In genomic region chr16:66918803-66919568, GRCh38 we compare ENCODE assay signal across 1 cellular context.
TF ChIP-seq lines count a peak whose summit lies in the region.

CDH16 (minus strand) TSS chr16:66918885; CDS start chr16:66918065, 820 bp downstream.

TF ChIP-seq in HepG2, 621 proteins besides CTCF, POLR2A, EP300 and RAD21 (continued from another document and continues in another):
- TF ChIP-seq ZNF318 (CRISPR knock-in tag; IDR thresholded peaks at IDR 0.05), result no peak
- no peak for TF ChIP-seq ZNF639 (CRISPR knock-in tag; conservative IDR thresholded peaks at IDR 0.05)
- no peak for TF ChIP-seq RBFOX2 (IDR thresholded peaks at IDR 0.05; ENCODE audit: low read depth, low read length)
- TF ChIP-seq ATF4 (CRISPR knock-in tag; IDR thresholded peaks at IDR 0.05), result no peak
- TF ChIP-seq SRY (CRISPR knock-in tag; IDR thresholded peaks at IDR 0.05), result no peak
- no peak for TF ChIP-seq EZH2 (conservative IDR thresholded peaks at IDR 0.05; ENCODE audit: low read depth, low read length)
- TF ChIP-seq PREB (CRISPR knock-in tag; IDR thresholded peaks at IDR 0.05), result no peak
- no peak; the same call in 1 of the 2 replicates for TF ChIP-seq HDAC1 (CRISPR knock-in tag; IDR thresholded peaks at IDR 0.05)
- no peak for TF ChIP-seq ZKSCAN1 (IDR thresholded peaks at IDR 0.05; ENCODE audit: low read length)
- no peak for TF ChIP-seq LBX2 (CRISPR knock-in tag; IDR thresholded peaks at IDR 0.05; ENCODE audit: borderline replicate concordance)
- TF ChIP-seq ZFP36L2 (CRISPR knock-in tag; IDR thresholded peaks at IDR 0.05), result no peak
- no peak for TF ChIP-seq ZNF124 (CRISPR knock-in tag; IDR thresholded peaks at IDR 0.05)
- TF ChIP-seq FOXA1 (IDR thresholded peaks at IDR 0.05), result no peak
- TF ChIP-seq FOXA1 (CRISPR knock-in tag; IDR thresholded peaks at IDR 0.05), result no peak
- no peak for TF ChIP-seq ZNF704 (CRISPR knock-in tag; IDR thresholded peaks at IDR 0.05; ENCODE audit: borderline replicate concordance)
- TF ChIP-seq CREM (IDR thresholded peaks at IDR 0.05), result no peak
- TF ChIP-seq CREM (CRISPR knock-in tag; IDR thresholded peaks at IDR 0.05), result no peak
- no peak for TF ChIP-seq MTF2 (CRISPR knock-in tag; IDR thresholded peaks at IDR 0.05; ENCODE audit: borderline replicate concordance)
- TF ChIP-seq ZNF879 (CRISPR knock-in tag; IDR thresholded peaks at IDR 0.05), result no peak
- no peak for TF ChIP-seq KLF6 (CRISPR knock-in tag; IDR thresholded peaks at IDR 0.05)
- 0 out of 2 replicates have a peak, but pooled peaks have one; percentile 27 for TF ChIP-seq ATF2 (CRISPR knock-in tag; IDR thresholded peaks at IDR 0.05)
- TF ChIP-seq BCL6 (CRISPR knock-in tag; IDR thresholded peaks at IDR 0.05), result no peak
- TF ChIP-seq MAZ (IDR thresholded peaks at IDR 0.05; ENCODE audit: borderline replicate concordance, low read depth, low read length), result no peak
- TF ChIP-seq MAZ (CRISPR knock-in tag; IDR thresholded peaks at IDR 0.05; ENCODE audit: low read depth), result no peak
- no peak for TF ChIP-seq TRIM22 (IDR thresholded peaks at IDR 0.05)
- TF ChIP-seq ZNF24 (IDR thresholded peaks at IDR 0.05), result no peak
- TF ChIP-seq ZSCAN22 (CRISPR knock-in tag; IDR thresholded peaks at IDR 0.05), result peak; percentile 97
- TF ChIP-seq REPIN1 (CRISPR knock-in tag; IDR thresholded peaks at IDR 0.05; ENCODE audit: borderline replicate concordance, low read depth), result no peak
- TF ChIP-seq ZNF557 (CRISPR knock-in tag; IDR thresholded peaks at IDR 0.05), result no peak
- 0 out of 2 replicates have a peak, but pooled peaks have one; percentile 24 for TF ChIP-seq KDM5B (CRISPR knock-in tag; IDR thresholded peaks at IDR 0.05; ENCODE audit: borderline replicate concordance)
- no peak for TF ChIP-seq ARID3A (IDR thresholded peaks at IDR 0.05; ENCODE audit: low read depth, low read length)
- no peak for TF ChIP-seq ZNF317 (CRISPR knock-in tag; IDR thresholded peaks at IDR 0.05)
- TF ChIP-seq ZBTB44 (CRISPR knock-in tag; IDR thresholded peaks at IDR 0.05), result no peak
- no peak for TF ChIP-seq ZNF768 (CRISPR knock-in tag; IDR thresholded peaks at IDR 0.05)
- TF ChIP-seq CCDC6 (CRISPR knock-in tag; IDR thresholded peaks at IDR 0.05), result no peak
- no peak for TF ChIP-seq STAG1 (CRISPR knock-in tag; IDR thresholded peaks at IDR 0.05)
- no peak for TF ChIP-seq PHF8 (CRISPR knock-in tag; IDR thresholded peaks at IDR 0.05)
- no peak for TF ChIP-seq RBAK (CRISPR knock-in tag; IDR thresholded peaks at IDR 0.05)
- no peak for TF ChIP-seq ZNF253 (CRISPR knock-in tag; IDR thresholded peaks at IDR 0.05; ENCODE audit: borderline replicate concordance)
